ENCODE assay signal across 8 cellular contexts in genomic region chr9:113602126-113603119, GRCh38.
DNase-seq lines count a peak whose midpoint lies in the region; ATAC-seq and TF ChIP-seq lines count a peak whose summit lies in the region.

No MANE protein-coding gene starts in this region.

- H3K4me1 ChIP-seq in uterus = peaks cover 0 to 10% of the 10 kb centered on the region in 2 donors

- H3K9me3 ChIP-seq in MG63 (no peaks in the 10 kb centered on the region), uterus (no peaks in the 10 kb centered on the region)

- peak; percentile 63 for ATAC-seq in GM21737 (IDR thresholded peaks at IDR 0.05; ENCODE audit: unreplicated experiment)
- ATAC-seq in naive thymus-derived CD8-positive, alpha-beta T cell = peak; percentile 25 to 57
- ATAC-seq in GM21528 (IDR thresholded peaks at IDR 0.05; ENCODE audit: low FRiP score, unreplicated experiment) = no peak

- H3K4me3 ChIP-seq in MG63 = no peak overlapping the region
- no peak overlapping the region for H3K4me3 ChIP-seq in uterus

- H3K27ac Mint-ChIP-seq in naive thymus-derived CD8-positive, alpha-beta T cell = peak overlapping the region in 3 of 10 donors; percentile 15 to 50 (median 22)

- H3K9me3 Mint-ChIP-seq in naive thymus-derived CD8-positive, alpha-beta T cell = no peaks in the 10 kb centered on the region

- peaks cover 0 to 5% (median 3%) of the 10 kb centered on the region in 4 donors for H3K4me1 Mint-ChIP-seq in naive thymus-derived CD8-positive, alpha-beta T cell

- H3K4me3 Mint-ChIP-seq in naive thymus-derived CD8-positive, alpha-beta T cell = no peak overlapping the region

- TF ChIP-seq POLR2A in uterus (IDR thresholded peaks at IDR 0.05) = no peak

- no peaks in the 10 kb centered on the region for H3K27me3 Mint-ChIP-seq in naive thymus-derived CD8-positive, alpha-beta T cell

- H3K27ac ChIP-seq in uterus = peak overlapping the region; percentile 39 to 58

- intact Hi-C loops in uterus (cut with DNase I; ENCODE audit: low total_unique reads) = no loop called here

- no peak for TF ChIP-seq CTCF in uterus (IDR thresholded peaks at IDR 0.05)

- peak; percentile 98 for DNase-seq in Daoy (ENCODE audit: low read depth)
- peak; percentile 97 for DNase-seq in MG63
- DNase-seq in SW480 (ENCODE audit: low spot score) = peak; percentile 43
- peak; percentile 80 for DNase-seq in dermis blood vessel endothelial cell
- peak in 1 of 10 donors; percentile 54 for DNase-seq in naive thymus-derived CD8-positive, alpha-beta T cell
- DNase-seq in uterus = peak; percentile 81 to 90

- H3K36me3 ChIP-seq in MG63 = peaks cover 11% of the 10 kb centered on the region
- H3K36me3 ChIP-seq in uterus = no peaks in the 10 kb centered on the region

- peaks cover 0 to 6% (median 0%) of the 10 kb centered on the region in 3 donors for H3K36me3 Mint-ChIP-seq in naive thymus-derived CD8-positive, alpha-beta T cell

- no peaks in the 10 kb centered on the region for H3K27me3 ChIP-seq in MG63
- no peaks in the 10 kb centered on the region for H3K27me3 ChIP-seq in uterus

- POLR2A ChIA-PET in naive thymus-derived CD8-positive, alpha-beta T cell (lab: Charles Lee) = interaction anchor here (0.6 kb wide), 1 partner anchor 370 kb away, joined by 4 read pairs; no protein-coding TSS in a partner anchor
